ENCODE assay signal across 20 cellular contexts in genomic region chr10:782751-783648, GRCh38.
A peak's percentile ranks its signal among the peaks of the same experiment; 100 is the strongest.
DNase-seq lines count a peak whose midpoint lies in the region; ATAC-seq and TF ChIP-seq lines count a peak whose summit lies in the region.
"Had no signal": no experiment of that assay in that cellular context is flagged by ENCODE, and none has a peak within 500 bp of the region (broad histone marks: within the 10 kb centered on the region; RNA-seq: fewer than 3 reads in every experiment).

No MANE protein-coding gene starts in this region.

- H3K27me3 Mint-ChIP-seq in activated B cell treated with CpG ODN at 0.5 μM for 24 hours, result peaks cover 40% of the 10 kb centered on the region

- ATAC-seq in SK-N-SH treated with all-trans-retinoic acid at 6 μM for 48 hours (no peak), activated B cell treated with CpG ODN at 0.5 μM for 24 hours (ENCODE audit: low read depth) (no peak), right lobe of liver (no peak), HG02938 (IDR thresholded peaks at IDR 0.05; ENCODE audit: unreplicated experiment) (no peak)
- ATAC-seq: activated CD8-positive, alpha-beta T cell treated with anti-CD3 and anti-CD28 coated beads for 36 hours; activated naive CD4-positive, alpha-beta T cell treated with anti-CD3 and anti-CD28 coated beads, Interleukin-2, amount 50 U/mL, for 72 hours; T-helper 17 cell had no signal

- intact Hi-C loops in activated B cell treated with CpG ODN at 0.5 μM for 24 hours (cut with micrococcal nuclease), result no loop called here
- intact Hi-C loops in right lobe of liver (cut with DNase I), result loop anchor here in 1 of 2 donors (10.0 kb wide), 1 partner anchor 278 kb away; no protein-coding TSS in a partner anchor
- intact Hi-C loops in spleen (cut with DNase I; ENCODE audit: low total_unique reads), result no loop called here

- POLR2A ChIA-PET in SK-N-SH (lab: Yijun Ruan, JAX) (no interaction called here), activated B cell treated with CpG ODN at 0.5 μM for 24 hours (lab: Charles Lee) (no interaction called here)

- CTCF ChIA-PET in SK-N-SH (lab: Yijun Ruan, JAX) (interaction anchor here (2.9 kb wide), 1 partner anchor 271 kb away, joined by 31 read pairs; no protein-coding TSS in a partner anchor), activated B cell treated with CpG ODN at 0.5 μM for 24 hours (lab: Charles Lee) (no interaction called here)

- no peak overlapping the region for H3K9ac ChIP-seq in SK-N-SH
- H3K9ac ChIP-seq: BLaER1 had no signal

- no peak for TF ChIP-seq RAD21 in SK-N-SH (IDR thresholded peaks at IDR 0.05; ENCODE audit: low read length)

- H2AFZ ChIP-seq in SK-N-SH (ENCODE audit: low read depth), result no peak overlapping the region

- TF ChIP-seq POLR2A in right lobe of liver (IDR thresholded peaks at IDR 0.05), result no peak
- TF ChIP-seq POLR2A in spleen (IDR thresholded peaks at IDR 0.05), result no peak

- H3K9me3 Mint-ChIP-seq in activated B cell treated with CpG ODN at 0.5 μM for 24 hours, result no peaks in the 10 kb centered on the region
- H3K9me3 Mint-ChIP-seq: activated CD8-positive, alpha-beta T cell treated with anti-CD3 and anti-CD28 coated beads for 36 hours; activated naive CD4-positive, alpha-beta T cell treated with anti-CD3 and anti-CD28 coated beads, Interleukin-2, amount 50 U/mL, for 72 hours had no signal

- no peaks in the 10 kb centered on the region for H3K9me2 ChIP-seq in SK-N-SH

- DNase-seq in SK-N-SH (peak; percentile 22), activated B cell treated with CpG ODN at 0.5 μM for 24 hours (peak; percentile 9), right lobe of liver (peak in 2 of 3 donors; percentile 28 to 38), spleen (peak; percentile 64), NCI-H1694 (lab: John Stamatoyannopoulos, UW) (no peak), ACHN (no peak)
- DNase-seq: activated CD8-positive, alpha-beta T cell treated with anti-CD3 and anti-CD28 coated beads for 36 hours; Calu3; Karpas-422; NCI-H187; NCI-H345; occipital lobe; SIG-M5; stimulated activated CD4-positive, alpha-beta T cell treated with anti-CD3 and anti-CD28 coated beads, Interleukin-15, amount 100 ng/mL, for 24 hours; T-helper 17 cell; uterus had no signal

- in situ Hi-C loops in ACHN (cut with HindIII; ENCODE audit: low pct_ligation_motif_present, low pct_unique_long_range_greater_than_20kb, low sequenced_read_pairs), result no loop called here

- H3K27me3 ChIP-seq in SK-N-SH (ENCODE audit: insufficient read depth) (no peaks in the 10 kb centered on the region), right lobe of liver (no peaks in the 10 kb centered on the region), spleen (replicated peaks in 1 of 7) (peaks cover 0 to 82% (median 23%) of the 10 kb centered on the region in 7 donors)
- H3K27me3 ChIP-seq: uterus had no signal

- 88% methylated on average over 16 of the region's 32 CpGs for WGBS in SK-N-SH (ENCODE audit: low lambda C conversion rate)
- WGBS in right lobe of liver (ENCODE audit: insufficient coverage, low coverage, low lambda C conversion rate, missing lambda C conversion rate), result 63% methylated on average over 10 of the region's 32 CpGs
- 81 to 89% (median 84%) methylated on average over 27 to 32 of the region's 32 CpGs for WGBS in spleen, 5 donors

- H3K4me1 Mint-ChIP-seq in activated B cell treated with CpG ODN at 0.5 μM for 24 hours, result no peaks in the 10 kb centered on the region

- no peaks in the 10 kb centered on the region for H3K79me2 ChIP-seq in SK-N-SH (ENCODE audit: insufficient read depth)

- no peaks in the 10 kb centered on the region for H4K20me1 ChIP-seq in SK-N-SH (ENCODE audit: insufficient read depth)

- H3K4me2 ChIP-seq in SK-N-SH, result no peak overlapping the region
- H3K4me2 ChIP-seq: BLaER1 had no signal

- H3K4me3 ChIP-seq in SK-N-SH (ENCODE audit: low read depth in 2 of 2, low read length in 1 of 2), result no peak overlapping the region
- H3K4me3 ChIP-seq in right lobe of liver, result no peak overlapping the region
- no peak overlapping the region for H3K4me3 ChIP-seq in spleen
- H3K4me3 ChIP-seq: BLaER1, uterus had no signal

- no peaks in the 10 kb centered on the region for H3F3A ChIP-seq in SK-N-SH (replicated peaks; ENCODE audit: insufficient read depth)

- no peaks in the 10 kb centered on the region for H3K36me3 Mint-ChIP-seq in activated B cell treated with CpG ODN at 0.5 μM for 24 hours (ENCODE audit: low read depth)
- H3K36me3 Mint-ChIP-seq: activated naive CD4-positive, alpha-beta T cell treated with anti-CD3 and anti-CD28 coated beads, Interleukin-2, amount 50 U/mL, for 72 hours had no signal

- no peak overlapping the region for H3K4me3 Mint-ChIP-seq in activated B cell treated with CpG ODN at 0.5 μM for 24 hours
- H3K4me3 Mint-ChIP-seq: activated CD8-positive, alpha-beta T cell treated with anti-CD3 and anti-CD28 coated beads for 36 hours; T-helper 17 cell had no signal

- no peak overlapping the region for H3K27ac Mint-ChIP-seq in activated B cell treated with CpG ODN at 0.5 μM for 24 hours
- H3K27ac Mint-ChIP-seq: activated CD8-positive, alpha-beta T cell treated with anti-CD3 and anti-CD28 coated beads for 36 hours; activated naive CD4-positive, alpha-beta T cell treated with anti-CD3 and anti-CD28 coated beads, Interleukin-2, amount 50 U/mL, for 72 hours; T-helper 17 cell had no signal

- H3K4me1 ChIP-seq in SK-N-SH (ENCODE audit: control insufficient read depth in 1 of 2, insufficient read depth in 2 of 2, low read depth in 1 of 2, low read length in 1 of 2) (no peaks in the 10 kb centered on the region; a peak in 1 of 4 replicates), right lobe of liver (peaks cover 0 to 8% (median 0%) of the 10 kb centered on the region in 4 donors), spleen (peaks cover 3 to 28% (median 14%) of the 10 kb centered on the region in 6 donors)
- H3K4me1 ChIP-seq: uterus had no signal

- TF ChIP-seq EP300 in SK-N-SH (IDR thresholded peaks at IDR 0.05; ENCODE audit: borderline replicate concordance in 1 of 2, low read depth in 1 of 2, low read length in 1 of 2), result no peak

- TF ChIP-seq CTCF in SK-N-SH (IDR thresholded peaks at IDR 0.05), result no peak
- TF ChIP-seq CTCF in activated B cell treated with CpG ODN at 0.5 μM for 24 hours (IDR thresholded peaks at IDR 0.05), result no peak
- TF ChIP-seq CTCF in right lobe of liver (IDR thresholded peaks at IDR 0.05), result no peak
- TF ChIP-seq CTCF in spleen (IDR thresholded peaks at IDR 0.05 in 8 of 11, conservative IDR thresholded peaks at IDR 0.05 in 3 of 11), result no peak

- no peaks in the 10 kb centered on the region for H3K9me3 ChIP-seq in SK-N-SH
- H3K9me3 ChIP-seq in right lobe of liver, result no peaks in the 10 kb centered on the region
- H3K9me3 ChIP-seq in spleen, result no peaks in the 10 kb centered on the region
- H3K9me3 ChIP-seq: uterus had no signal

- no peak overlapping the region for H3K27ac ChIP-seq in SK-N-SH (ENCODE audit: low read depth in 2 of 2, low read length in 1 of 2)
- H3K27ac ChIP-seq in right lobe of liver, result no peak overlapping the region
- no peak overlapping the region for H3K27ac ChIP-seq in spleen
- H3K27ac ChIP-seq: BLaER1, uterus had no signal

- H3K36me3 ChIP-seq in SK-N-SH (replicated peaks in 1 of 2; ENCODE audit: control insufficient read depth in 1 of 2, insufficient read depth in 2 of 2, low read length in 1 of 2) (no peaks in the 10 kb centered on the region), right lobe of liver (no peaks in the 10 kb centered on the region), spleen (no peaks in the 10 kb centered on the region)
- H3K36me3 ChIP-seq: BLaER1, uterus had no signal

TF ChIP-seq in SK-N-SH, 30 proteins besides CTCF, POLR2A, EP300 and RAD21 (continues in another document):
- TF ChIP-seq TEAD4 (IDR thresholded peaks at IDR 0.05; ENCODE audit: borderline replicate concordance, insufficient read depth), result no peak
- no peak for TF ChIP-seq RFX5 (IDR thresholded peaks at IDR 0.05; ENCODE audit: low read length)
- no peak for TF ChIP-seq RCOR1 (IDR thresholded peaks at IDR 0.05; ENCODE audit: low read length)
- TF ChIP-seq ZBTB33 (IDR thresholded peaks at IDR 0.05; ENCODE audit: borderline replicate concordance, low read depth), result no peak

TF ChIP-seq in SK-N-SH treated with all-trans-retinoic acid at 6 μM for 48 hours, 23 proteins besides CTCF, POLR2A, EP300 and RAD21:
- no peak for TF ChIP-seq ZNF8 (CRISPR knock-in tag; IDR thresholded peaks at IDR 0.05)

Comparison
In these comparisons a context has a peak if more than half of its experiments do, and no peak if none do; other contexts are left out.
1. DNase-seq: peak in SK-N-SH (single experiment), activated B cell treated with CpG ODN at 0.5 μM for 24 hours (single experiment), right lobe of liver (2 of 3) and spleen (single experiment); none in NCI-H1694 (single experiment) and ACHN (single experiment).